8 cellular contexts compared by ENCODE assay signal in the genomic region with DNA sequence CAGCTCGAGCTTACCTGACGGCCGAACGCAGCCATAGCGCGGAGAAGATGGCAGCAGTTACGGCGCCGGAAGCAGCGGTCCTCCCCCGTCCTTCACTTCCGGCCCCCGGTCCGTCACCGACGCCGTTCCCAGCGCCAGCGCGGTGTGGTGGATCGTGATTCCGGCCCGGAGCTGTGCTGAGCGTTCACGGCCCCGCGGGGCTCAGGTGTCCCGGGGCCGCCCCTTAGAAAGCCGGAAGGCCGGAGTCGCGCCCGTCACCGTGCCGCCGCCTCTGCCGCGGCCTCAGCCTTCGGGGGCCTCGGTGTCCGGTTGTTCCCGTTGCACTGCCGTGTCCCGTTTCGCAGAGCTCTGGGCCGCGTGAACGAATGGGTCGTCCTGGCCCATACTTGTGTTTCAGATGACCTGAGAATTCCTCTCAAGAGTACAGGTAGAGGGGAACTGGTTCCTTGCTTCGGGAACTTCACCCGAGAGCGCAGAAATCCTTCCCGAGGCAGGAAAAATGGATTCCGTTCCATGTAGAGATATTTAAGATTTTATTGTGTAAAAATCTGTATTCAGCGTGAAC. TPM values are rescaled to one million over a fixed set of nuclear protein-coding genes. Genes with fewer than 3 reads are reported as not detected.
DNase-seq lines count a peak whose midpoint lies in the region; ATAC-seq and TF ChIP-seq lines count a peak whose summit lies in the region.

A gene with protein sequence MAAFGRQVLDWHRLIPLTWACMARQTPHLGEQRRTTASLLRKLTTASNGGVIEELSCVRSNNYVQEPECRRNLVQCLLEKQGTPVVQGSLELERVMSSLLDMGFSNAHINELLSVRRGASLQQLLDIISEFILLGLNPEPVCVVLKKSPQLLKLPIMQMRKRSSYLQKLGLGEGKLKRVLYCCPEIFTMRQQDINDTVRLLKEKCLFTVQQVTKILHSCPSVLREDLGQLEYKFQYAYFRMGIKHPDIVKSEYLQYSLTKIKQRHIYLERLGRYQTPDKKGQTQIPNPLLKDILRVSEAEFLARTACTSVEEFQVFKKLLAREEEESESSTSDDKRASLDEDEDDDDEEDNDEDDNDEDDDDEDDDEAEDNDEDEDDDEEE (minus strand): TSS at position 49 of the 565 bp plus-strand sequence. CDS start 14 bp downstream, at position 35.

- H3K4me1 ChIP-seq in ectodermal cell (ENCODE audit: control insufficient read depth, insufficient read depth, low read length) (no peaks in the 10 kb centered on the region), lower lobe of right lung (peaks cover 40% of the 10 kb centered on the region)

- intact Hi-C loops in lower lobe of right lung (cut with DNase I) = no loop called here

- 0% methylated on average over 56 of the region's 56 CpGs for WGBS in ectodermal cell, 2 experiments

- H3K9me3 ChIP-seq in ectodermal cell (ENCODE audit: control insufficient read depth, low read length) (no peaks in the 10 kb centered on the region), lower lobe of right lung (no peaks in the 10 kb centered on the region)

- peak within 1 kb of the TSS; percentile 95 for H3K4me3 ChIP-seq in ectodermal cell (ENCODE audit: insufficient read depth, low read depth, low read length)
- peak within 1 kb of the TSS; percentile 97 for H3K4me3 ChIP-seq in lower lobe of right lung

- TF ChIP-seq CTCF in lower lobe of right lung (IDR thresholded peaks at IDR 0.05) = no peak

- H3K27me3 ChIP-seq in ectodermal cell (ENCODE audit: control insufficient read depth, insufficient read depth, low read length, poor library complexity, severe bottlenecking) (no peaks in the 10 kb centered on the region), lower lobe of right lung (ENCODE audit: low read depth) (no peaks in the 10 kb centered on the region)

- ATAC-seq in GM19372 (IDR thresholded peaks at IDR 0.05; ENCODE audit: low read depth, unreplicated experiment) (peak; percentile 89), HG03558 (IDR thresholded peaks at IDR 0.05; ENCODE audit: extremely low read depth, unreplicated experiment) (peak; percentile 51), lower lobe of right lung (peak; percentile 98 to 99)

- peaks cover 3% of the 10 kb centered on the region for H3K36me3 ChIP-seq in ectodermal cell (ENCODE audit: control insufficient read depth, insufficient read depth, low read length)
- peaks cover 30% of the 10 kb centered on the region for H3K36me3 ChIP-seq in lower lobe of right lung

- DNase-seq in CD1c-positive myeloid dendritic cell (ENCODE audit: extremely low spot score) = peak; percentile 90
- peak; percentile 67 for DNase-seq in NCI-H748 treated with DMSO at 0.1 percent for 48 hours (lab: John Stamatoyannopoulos, UW)
- DNase-seq in activated CD8-positive, alpha-beta memory T cell treated with anti-CD3 and anti-CD28 coated beads for 1 hour (ENCODE audit: extremely low read depth in 1 of 2, low read depth in 1 of 2) = peak; percentile 60 to 81
- DNase-seq in lower lobe of right lung = peak; percentile 91
- DNase-seq in stimulated activated CD4-positive, alpha-beta T cell treated with anti-CD3 and anti-CD28 coated beads, TNF-alpha, amount 100 ng/mL, for 24 hours (ENCODE audit: low read depth in 3 of 3) = peak; percentile 79 to 88 (median 79)

- H3K27ac ChIP-seq in ectodermal cell (ENCODE audit: insufficient read depth, low read depth, low read length, poor library complexity, severe bottlenecking) (peak within 1 kb of the TSS; percentile 67), lower lobe of right lung (peak within 1 kb of the TSS; percentile 96)

RNA-seq across cellular contexts. Expression of the gene that starts here (rescaled TPM):
- 54.1 TPM for polyA plus RNA-seq in ectodermal cell (2013, experiment 1 of 4)
- polyA plus RNA-seq in ectodermal cell (2013, experiment 2 of 4) = 47.9 TPM
- 38.0 TPM for polyA plus RNA-seq in ectodermal cell (2013, experiment 3 of 4)
- polyA plus RNA-seq in ectodermal cell (2013, experiment 4 of 4) = 45.1 TPM
- 32.0 TPM for total RNA-seq in lower lobe of right lung

Comparison
In these comparisons a context has a peak if more than half of its experiments do, and no peak if none do; other contexts are left out.
1. Peak in every context shown above with its lines: DNase-seq, ATAC-seq, H3K4me3 ChIP-seq and H3K27ac ChIP-seq.